In genomic region chr20:19349879-19350278, GRCh38 we compare ENCODE assay signal across 32 cellular contexts.
"Had no signal": no experiment of that assay in that cellular context is flagged by ENCODE, and none has a peak within 500 bp of the region (broad histone marks: within the 10 kb centered on the region; RNA-seq: fewer than 3 reads in every experiment).

No MANE protein-coding gene starts in this region.

- H3K4me1 ChIP-seq: adrenal gland, ascending aorta, body of pancreas, breast epithelium had no signal

- DNase-seq: activated effector memory CD4-positive, alpha-beta T cell treated with anti-CD3 and anti-CD28 coated beads, Interleukin-2, amount 50 U/mL, for 16 hours; activated effector memory CD4-positive, alpha-beta T cell treated with Interleukin-2 at 50 U/mL for 16 hours; activated gamma-delta T cell; activated gamma-delta T cell treated with Interleukin-2 at 50 U/mL for 16 hours; activated naive CD4-positive, alpha-beta T cell; activated naive CD4-positive, alpha-beta T cell treated with anti-CD3 and anti-CD28 coated beads for 36 hours; activated naive CD4-positive, alpha-beta T cell treated with anti-CD3 and anti-CD28 coated beads, Interleukin-2, amount 10 ng/mL, durations not matched to agents 7 days and 5 days; activated naive CD4-positive, alpha-beta T cell treated with anti-CD3 and anti-CD28 coated beads, Interleukin-2, amount 50 U/mL, for 16 hours; activated naive CD4-positive, alpha-beta T cell treated with Interleukin-2 at 50 U/mL for 16 hours; activated naive CD8-positive, alpha-beta T cell treated with anti-CD3 and anti-CD28 coated beads for 36 hours; activated naive CD8-positive, alpha-beta T cell treated with anti-CD3 and anti-CD28 coated beads, Interleukin-2, amount 10 ng/mL, durations not matched to agents 7 days and 5 days; activated naive CD8-positive, alpha-beta T cell treated with anti-CD3 and anti-CD28 coated beads, Interleukin-2, amount 50 U/mL, for 24 hours; activated T-cell treated with anti-CD3 and anti-CD28 coated beads, Interleukin-2, amount 50 U/mL, for 1 hour; activated T-cell treated with anti-CD3 and anti-CD28 coated beads, Interleukin-2, amount 50 U/mL, for 24 hours; activated T-cell treated with anti-CD3 and anti-CD28 coated beads, Interleukin-2, amount 50 U/mL, for 4 hours; activated T-cell treated with anti-CD3 and anti-CD28 coated beads, Interleukin-2, amount 50 U/mL, for 48 hours; activated T-cell treated with anti-CD3 and anti-CD28 coated beads, Interleukin-2, amount 50 U/mL, for 72 hours; adrenal gland; amniotic stem cell; amygdala; anterior cingulate cortex; aorta; body of pancreas; brain microvascular endothelial cell; caudate nucleus; central memory CD4-positive, alpha-beta T cell; cerebellar nuclear complex had no signal

- H3K27me3 ChIP-seq: adrenal gland, ascending aorta, body of pancreas, brain microvascular endothelial cell, breast epithelium, cardiac muscle cell had no signal

- H3K27ac ChIP-seq: adrenal gland, ascending aorta, body of pancreas, brain microvascular endothelial cell, breast epithelium, cardiac muscle cell had no signal

- H3K9me3 ChIP-seq: adrenal gland, ascending aorta, body of pancreas, breast epithelium had no signal

- ATAC-seq: activated naive CD4-positive, alpha-beta T cell treated with anti-CD3 and anti-CD28 coated beads, Interleukin-2, amount 50 U/mL, for 72 hours; activated naive CD8-positive, alpha-beta T cell treated with anti-CD3 and anti-CD28 coated beads, Interleukin-2, amount 50 U/mL, for 24 hours; activated T-cell treated with anti-CD3 and anti-CD28 coated beads, Interleukin-2, amount 50 U/mL, for 4 hours; activated T-cell treated with anti-CD3 and anti-CD28 coated beads, Interleukin-2, amount 50 U/mL, for 72 hours; activated T-helper 17 cell treated with anti-CD3 and anti-CD28 coated beads, Interleukin-2, amount 50 U/mL, for 72 hours; body of pancreas had no signal

- H3K36me3 ChIP-seq: adrenal gland, ascending aorta, brain microvascular endothelial cell, breast epithelium, cardiac muscle cell had no signal

- H3K4me3 ChIP-seq: adrenal gland, ascending aorta, body of pancreas, breast epithelium, cardiac muscle cell had no signal
